Comparison of ENCODE assay signal across 8 cellular contexts in the genomic region with DNA sequence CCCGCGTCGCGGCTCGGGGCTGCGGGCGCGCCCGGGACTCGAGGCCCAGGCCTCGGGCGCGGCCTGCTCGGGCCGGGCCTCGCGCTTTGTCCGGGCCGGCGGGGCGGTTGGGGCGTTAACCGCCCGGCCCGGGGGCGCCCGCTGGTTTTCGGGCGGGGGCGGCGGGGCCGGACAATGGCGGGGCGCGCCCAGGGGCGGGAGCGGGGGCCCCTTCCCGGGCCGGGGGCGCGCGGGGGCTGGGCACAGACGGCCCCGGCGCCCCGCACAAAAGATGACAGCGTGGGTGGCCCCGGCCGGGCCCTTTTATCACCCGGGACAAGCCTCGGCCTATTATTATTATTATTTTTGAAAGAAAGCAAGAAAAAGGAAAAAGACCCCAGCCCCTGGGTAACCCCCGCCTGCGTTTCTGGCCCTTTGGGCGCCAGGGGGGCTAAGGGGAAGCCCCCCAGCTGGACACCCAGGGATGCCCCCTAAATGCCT. TPM values are rescaled to one million over a fixed set of nuclear protein-coding genes. Genes with fewer than 3 reads are reported as not detected.
DNase-seq lines count a peak whose midpoint lies in the region; ATAC-seq and TF ChIP-seq lines count a peak whose summit lies in the region.

No MANE protein-coding gene starts in this region.

- POLR2A ChIA-PET in WTC11 (lab: Charles Lee): interaction anchor here (0.5 to 1.0 kb wide), 3 partner anchors 10 to 349 kb away, joined by 3 read pairs; no protein-coding TSS in a partner anchor

- peaks cover 34% of the 10 kb centered on the region for H3K4me1 Mint-ChIP-seq in T-helper 2 cell treated with Interferon-gamma antibody and Interleukin-4, amounts not matched to agents 5 μg/mL and 100 μg/mL, for 36 hours (ENCODE audit: low read depth)
- H3K4me1 Mint-ChIP-seq in WTC11: peaks cover 42% of the 10 kb centered on the region

- DNase-seq in T-helper 2 cell treated with Interferon-gamma antibody and Interleukin-4, amounts not matched to agents 5 μg/mL and 100 μg/mL, for 36 hours (ENCODE audit: low spot score): no peak
- DNase-seq in T-helper 2 cell (no peak), WTC11 (ENCODE audit: low spot score) (no peak), NCI-H2081 treated with DMSO at 0.1 percent for 48 hours (lab: John Stamatoyannopoulos, UW) (no peak), NCI-H2107 treated with DMSO at 0.1 percent for 48 hours (lab: John Stamatoyannopoulos, UW; ENCODE audit: unreplicated experiment) (no peak)
- no peak for DNase-seq in activated CD4-positive, CD25-positive, alpha-beta regulatory T cell (lab: John Stamatoyannopoulos, UW)

- peaks cover 13% of the 10 kb centered on the region for H3K4me1 ChIP-seq in iPS-18a (ENCODE audit: control insufficient read depth, low read depth, low read length)
- H3K4me1 ChIP-seq in subcutaneous abdominal adipose tissue (ENCODE audit: control insufficient read depth in 5 of 5, insufficient read depth in 5 of 5, low read length in 5 of 5): peaks cover 15 to 45% (median 42%) of the 10 kb centered on the region in 5 donors

- peak overlapping the region; percentile 93 for H3K27ac Mint-ChIP-seq in T-helper 2 cell treated with Interferon-gamma antibody and Interleukin-4, amounts not matched to agents 5 μg/mL and 100 μg/mL, for 36 hours
- no peak overlapping the region for H3K27ac Mint-ChIP-seq in WTC11

- ATAC-seq in WTC11: no peak

- TF ChIP-seq CTCF in WTC11 (IDR thresholded peaks at IDR 0.05): no peak

- no peaks in the 10 kb centered on the region for H3K27me3 Mint-ChIP-seq in T-helper 2 cell treated with Interferon-gamma antibody and Interleukin-4, amounts not matched to agents 5 μg/mL and 100 μg/mL, for 36 hours (ENCODE audit: low read depth)
- no peaks in the 10 kb centered on the region for H3K27me3 Mint-ChIP-seq in WTC11 (ENCODE audit: low read depth)

- H3K9ac ChIP-seq in iPS-18a (ENCODE audit: low read length) (peak overlapping the region; percentile 51), subcutaneous abdominal adipose tissue (ENCODE audit: low read length in 5 of 5) (peak overlapping the region; percentile 63 to 82 (median 81))

- no peaks in the 10 kb centered on the region for H3K36me3 ChIP-seq in iPS-18a (ENCODE audit: control insufficient read depth, low read depth, low read length)
- H3K36me3 ChIP-seq in subcutaneous abdominal adipose tissue (ENCODE audit: control insufficient read depth in 5 of 5, insufficient read depth in 5 of 5, low read length in 5 of 5): no peaks in the 10 kb centered on the region

- H3K27ac ChIP-seq in iPS-18a (ENCODE audit: low read length) (no peak overlapping the region), subcutaneous abdominal adipose tissue (ENCODE audit: low read depth, low read length) (peak overlapping the region; percentile 65)

- H3K4me3 ChIP-seq in iPS-18a (ENCODE audit: low read length) (peak overlapping the region; percentile 67), subcutaneous abdominal adipose tissue (ENCODE audit: low read depth in 1 of 5, low read length in 5 of 5) (peak overlapping the region; percentile 63 to 80 (median 69))

- H3K4me3 Mint-ChIP-seq in T-helper 2 cell treated with Interferon-gamma antibody and Interleukin-4, amounts not matched to agents 5 μg/mL and 100 μg/mL, for 36 hours: peak overlapping the region; percentile 97
- H3K4me3 Mint-ChIP-seq in WTC11: peak overlapping the region; percentile 96

- peaks cover 33% of the 10 kb centered on the region for H3K36me3 Mint-ChIP-seq in T-helper 2 cell treated with Interferon-gamma antibody and Interleukin-4, amounts not matched to agents 5 μg/mL and 100 μg/mL, for 36 hours (ENCODE audit: low read depth)
- peaks cover 5% of the 10 kb centered on the region for H3K36me3 Mint-ChIP-seq in WTC11

- peaks cover 15% of the 10 kb centered on the region for H3K27me3 ChIP-seq in iPS-18a (ENCODE audit: control insufficient read depth, insufficient read depth, low read length)
- H3K27me3 ChIP-seq in subcutaneous abdominal adipose tissue (ENCODE audit: control insufficient read depth in 5 of 5, insufficient read depth in 4 of 5, low read length in 5 of 5): no peaks in the 10 kb centered on the region

- no peaks in the 10 kb centered on the region for H3K9me3 Mint-ChIP-seq in T-helper 2 cell treated with Interferon-gamma antibody and Interleukin-4, amounts not matched to agents 5 μg/mL and 100 μg/mL, for 36 hours
- H3K9me3 Mint-ChIP-seq in WTC11: no peaks in the 10 kb centered on the region; the same call in 1 of the 2 replicates

- CTCF ChIA-PET in WTC11 (lab: Charles Lee): interaction anchor here (0.6 to 2.6 kb wide), 14 partner anchors 27 to 357 kb away, joined by 3 to 23 read pairs (median 6); a partner anchor contains a TSS

- H3K9me3 ChIP-seq in iPS-18a (ENCODE audit: control insufficient read depth, low read depth, low read length) (no peaks in the 10 kb centered on the region), subcutaneous abdominal adipose tissue (ENCODE audit: control insufficient read depth in 5 of 5, low read length in 5 of 5) (no peaks in the 10 kb centered on the region)

TF ChIP-seq in WTC11, 78 proteins besides CTCF, POLR2A, EP300 and RAD21:
- TF ChIP-seq ESRRA (CRISPR knock-in tag; IDR thresholded peaks at IDR 0.05; ENCODE audit: borderline replicate concordance) (no peak), JAZF1 (CRISPR knock-in tag; IDR thresholded peaks at IDR 0.05) (no peak), MXD4 (CRISPR knock-in tag; IDR thresholded peaks at IDR 0.05; ENCODE audit: borderline replicate concordance) (no peak), SP1 (CRISPR knock-in tag; conservative IDR thresholded peaks at IDR 0.05) (no peak), ZNF232 (CRISPR knock-in tag; IDR thresholded peaks at IDR 0.05) (no peak), FOXJ3 (CRISPR knock-in tag; IDR thresholded peaks at IDR 0.05; ENCODE audit: borderline replicate concordance) (no peak), GRHL2 (CRISPR knock-in tag; IDR thresholded peaks at IDR 0.05; ENCODE audit: insufficient replicate concordance, severe bottlenecking) (no peak), NFATC4 (CRISPR knock-in tag; IDR thresholded peaks at IDR 0.05) (no peak), FOXK1 (CRISPR knock-in tag; IDR thresholded peaks at IDR 0.05) (no peak), TP53 (CRISPR knock-in tag; IDR thresholded peaks at IDR 0.05) (no peak)
- TF ChIP-seq, protein P1, sequence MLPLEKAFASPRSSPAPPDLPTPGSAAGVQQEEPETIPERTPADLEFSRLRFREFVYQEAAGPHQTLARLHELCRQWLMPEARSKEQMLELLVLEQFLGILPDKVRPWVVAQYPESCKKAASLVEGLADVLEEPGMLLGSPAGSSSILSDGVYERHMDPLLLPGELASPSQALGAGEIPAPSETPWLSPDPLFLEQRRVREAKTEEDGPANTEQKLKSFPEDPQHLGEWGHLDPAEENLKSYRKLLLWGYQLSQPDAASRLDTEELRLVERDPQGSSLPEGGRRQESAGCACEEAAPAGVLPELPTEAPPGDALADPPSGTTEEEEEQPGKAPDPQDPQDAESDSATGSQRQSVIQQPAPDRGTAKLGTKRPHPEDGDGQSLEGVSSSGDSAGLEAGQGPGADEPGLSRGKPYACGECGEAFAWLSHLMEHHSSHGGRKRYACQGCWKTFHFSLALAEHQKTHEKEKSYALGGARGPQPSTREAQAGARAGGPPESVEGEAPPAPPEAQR (CRISPR knock-in tag; IDR thresholded peaks at IDR 0.05): no peak
- TF ChIP-seq, protein P2, sequence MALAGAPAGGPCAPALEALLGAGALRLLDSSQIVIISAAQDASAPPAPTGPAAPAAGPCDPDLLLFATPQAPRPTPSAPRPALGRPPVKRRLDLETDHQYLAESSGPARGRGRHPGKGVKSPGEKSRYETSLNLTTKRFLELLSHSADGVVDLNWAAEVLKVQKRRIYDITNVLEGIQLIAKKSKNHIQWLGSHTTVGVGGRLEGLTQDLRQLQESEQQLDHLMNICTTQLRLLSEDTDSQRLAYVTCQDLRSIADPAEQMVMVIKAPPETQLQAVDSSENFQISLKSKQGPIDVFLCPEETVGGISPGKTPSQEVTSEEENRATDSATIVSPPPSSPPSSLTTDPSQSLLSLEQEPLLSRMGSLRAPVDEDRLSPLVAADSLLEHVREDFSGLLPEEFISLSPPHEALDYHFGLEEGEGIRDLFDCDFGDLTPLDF (CRISPR knock-in tag; IDR thresholded peaks at IDR 0.05): no peak
- TF ChIP-seq, protein P3, sequence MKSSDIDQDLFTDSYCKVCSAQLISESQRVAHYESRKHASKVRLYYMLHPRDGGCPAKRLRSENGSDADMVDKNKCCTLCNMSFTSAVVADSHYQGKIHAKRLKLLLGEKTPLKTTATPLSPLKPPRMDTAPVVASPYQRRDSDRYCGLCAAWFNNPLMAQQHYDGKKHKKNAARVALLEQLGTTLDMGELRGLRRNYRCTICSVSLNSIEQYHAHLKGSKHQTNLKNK (CRISPR knock-in tag; IDR thresholded peaks at IDR 0.05): no peak

RNA-seq across cellular contexts. Expression of a gene that starts 0.4 kb away (rescaled TPM):
- 43.2 to 56.0 TPM (median 53.1 TPM) in 3 replicates for total RNA-seq in WTC11 (2021)
